8 cellular contexts compared by ENCODE assay signal in the genomic region with DNA sequence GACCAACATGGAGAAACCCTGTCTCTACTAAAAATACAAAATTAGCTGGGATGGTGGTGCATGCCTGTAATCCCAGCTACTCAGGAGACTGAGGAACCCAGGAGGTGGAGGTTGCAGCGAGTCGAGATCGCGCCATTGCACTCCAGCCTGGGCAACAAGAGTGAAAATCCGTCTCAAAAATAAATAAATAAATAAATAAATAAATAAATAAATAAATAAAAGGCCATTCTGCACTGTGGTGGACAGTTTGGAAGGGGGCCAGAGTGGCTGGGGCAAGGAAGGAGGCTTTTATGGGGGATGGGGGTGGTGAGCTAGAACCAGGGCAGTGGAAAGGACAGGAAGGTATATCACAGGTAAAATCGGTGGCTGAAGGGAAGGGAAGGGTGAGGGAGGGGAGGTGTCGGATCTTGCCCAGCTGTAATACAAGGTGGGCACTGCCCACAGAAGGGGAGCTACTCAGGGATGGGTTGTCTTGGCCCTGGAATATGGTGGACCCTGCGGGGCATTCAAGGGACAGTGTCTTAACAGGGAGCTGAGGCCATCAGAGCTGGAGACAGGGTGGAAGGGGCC. TPM values are rescaled to one million over a fixed set of nuclear protein-coding genes. Genes with fewer than 3 reads are reported as not detected.
DNase-seq lines count a peak whose midpoint lies in the region; ATAC-seq, FAIRE-seq and TF ChIP-seq lines count a peak whose summit lies in the region.
"Not testable (repeated sequence)": the region's sequence is repeated elsewhere in the genome, so short reads cannot be mapped to it uniquely, and the experiment has no call there.

No MANE protein-coding gene starts in this region.

- peaks cover 25% of the 10 kb centered on the region for H3K27me3 Mint-ChIP-seq in CD4-positive, CD25-positive, alpha-beta regulatory T cell
- H3K27me3 Mint-ChIP-seq in HFFc6 (ENCODE audit: insufficient read depth) (peaks cover 12% of the 10 kb centered on the region), astrocyte (ENCODE audit: low read depth, unreplicated experiment) (peaks cover 31% of the 10 kb centered on the region), glutamatergic neuron (ENCODE audit: unreplicated experiment) (peaks cover 22% of the 10 kb centered on the region), nephron (ENCODE audit: low read depth) (peaks cover 21% of the 10 kb centered on the region)
- peaks cover 11% of the 10 kb centered on the region for H3K27me3 Mint-ChIP-seq in activated CD4-positive, alpha-beta memory T cell treated with anti-CD3 and anti-CD28 coated beads for 36 hours
- not testable (repeated sequence) for H3K27me3 Mint-ChIP-seq in activated T-helper 17 cell treated with anti-CD3 and anti-CD28 coated beads, Interleukin-2, amount 50 U/mL, for 72 hours
- peaks cover 13 to 30% of the 10 kb centered on the region in 2 donors for H3K27me3 Mint-ChIP-seq in stimulated activated naive B cell treated with anti-CD40 and anti-IgM and Interleukin-4, amounts not matched to agents 10 μg/mL and 1 μg/mL and 100 μg/mL, for 72 hours

- not testable (repeated sequence) for H2AFZ ChIP-seq in astrocyte (ENCODE audit: low read depth, low read length)

- not testable (repeated sequence) for H3K4me2 ChIP-seq in astrocyte (ENCODE audit: low read length)

- H3K36me3 ChIP-seq in CD4-positive, CD25-positive, alpha-beta regulatory T cell (ENCODE audit: control insufficient read depth, insufficient read depth, low read length); astrocyte (ENCODE audit: insufficient read depth, low read length): not testable (repeated sequence)

- intact Hi-C loops in activated CD4-positive, alpha-beta memory T cell treated with anti-CD3 and anti-CD28 coated beads for 36 hours (cut with micrococcal nuclease): not testable (repeated sequence)

- H3K9me3 Mint-ChIP-seq in CD4-positive, CD25-positive, alpha-beta regulatory T cell; HFFc6; activated CD4-positive, alpha-beta memory T cell treated with anti-CD3 and anti-CD28 coated beads for 36 hours; activated T-helper 17 cell treated with anti-CD3 and anti-CD28 coated beads, Interleukin-2, amount 50 U/mL, for 72 hours; astrocyte (ENCODE audit: unreplicated experiment); nephron; stimulated activated naive B cell treated with anti-CD40 and anti-IgM and Interleukin-4, amounts not matched to agents 10 μg/mL and 1 μg/mL and 100 μg/mL, for 72 hours: not testable (repeated sequence)
- H3K9me3 Mint-ChIP-seq in glutamatergic neuron (ENCODE audit: unreplicated experiment): peaks cover 15% of the 10 kb centered on the region

- CTCF ChIA-PET in activated CD4-positive, alpha-beta memory T cell treated with anti-CD3 and anti-CD28 coated beads for 36 hours (lab: Charles Lee): interaction anchor here (1.2 kb wide), 1 partner anchor 9 kb away, joined by 5 read pairs; no protein-coding TSS in a partner anchor

- POLR2A ChIA-PET in activated CD4-positive, alpha-beta memory T cell treated with anti-CD3 and anti-CD28 coated beads for 36 hours (lab: Charles Lee): interaction anchor here (1.2 to 1.3 kb wide), 2 partner anchors 48 to 50 kb away, joined by 3 to 5 read pairs; a partner anchor contains a TSS

- H3K4me3 Mint-ChIP-seq in CD4-positive, CD25-positive, alpha-beta regulatory T cell: peak overlapping the region; percentile 74 to 89 (median 80)
- H3K4me3 Mint-ChIP-seq in HFFc6 (peak overlapping the region; percentile 30; the same call in 1 of the 2 replicates), glutamatergic neuron (ENCODE audit: unreplicated experiment) (peak overlapping the region; percentile 49), nephron (peak overlapping the region; percentile 76 to 84 (median 81))
- peak overlapping the region; percentile 13 for H3K4me3 Mint-ChIP-seq in activated CD4-positive, alpha-beta memory T cell treated with anti-CD3 and anti-CD28 coated beads for 36 hours
- peak overlapping the region; percentile 80 for H3K4me3 Mint-ChIP-seq in activated T-helper 17 cell treated with anti-CD3 and anti-CD28 coated beads, Interleukin-2, amount 50 U/mL, for 72 hours
- not testable (repeated sequence) for H3K4me3 Mint-ChIP-seq in astrocyte (ENCODE audit: unreplicated experiment)
- peak overlapping the region; percentile 51 to 53 for H3K4me3 Mint-ChIP-seq in stimulated activated naive B cell treated with anti-CD40 and anti-IgM and Interleukin-4, amounts not matched to agents 10 μg/mL and 1 μg/mL and 100 μg/mL, for 72 hours

- ATAC-seq in CD4-positive, CD25-positive, alpha-beta regulatory T cell (ENCODE audit: low read depth in 2 of 2); activated T-helper 17 cell treated with anti-CD3 and anti-CD28 coated beads, Interleukin-2, amount 50 U/mL, for 72 hours (replicated peaks); stimulated activated naive B cell treated with anti-CD40 and anti-IgM and Interleukin-4, amounts not matched to agents 10 μg/mL and 1 μg/mL and 100 μg/mL, for 72 hours (replicated peaks): not testable (repeated sequence)

- not testable (repeated sequence) for H3K27ac ChIP-seq in CD4-positive, CD25-positive, alpha-beta regulatory T cell (ENCODE audit: insufficient read depth, low read length, poor library complexity, severe bottlenecking); astrocyte (ENCODE audit: low read depth, low read length)

- not testable (repeated sequence) for H3K36me3 Mint-ChIP-seq in CD4-positive, CD25-positive, alpha-beta regulatory T cell; astrocyte (ENCODE audit: low read depth, unreplicated experiment); glutamatergic neuron (ENCODE audit: unreplicated experiment)
- H3K36me3 Mint-ChIP-seq in HFFc6 (ENCODE audit: low read depth): peaks cover 11% of the 10 kb centered on the region; the same call in 1 of the 2 replicates
- H3K36me3 Mint-ChIP-seq in activated CD4-positive, alpha-beta memory T cell treated with anti-CD3 and anti-CD28 coated beads for 36 hours: peaks cover 21% of the 10 kb centered on the region
- peaks cover 20% of the 10 kb centered on the region for H3K36me3 Mint-ChIP-seq in activated T-helper 17 cell treated with anti-CD3 and anti-CD28 coated beads, Interleukin-2, amount 50 U/mL, for 72 hours (ENCODE audit: low read depth)
- peaks cover 10% of the 10 kb centered on the region for H3K36me3 Mint-ChIP-seq in nephron (ENCODE audit: low read depth)
- peaks cover 14 to 19% of the 10 kb centered on the region in 2 donors for H3K36me3 Mint-ChIP-seq in stimulated activated naive B cell treated with anti-CD40 and anti-IgM and Interleukin-4, amounts not matched to agents 10 μg/mL and 1 μg/mL and 100 μg/mL, for 72 hours

- peaks cover 18% of the 10 kb centered on the region for H3K4me1 ChIP-seq in CD4-positive, CD25-positive, alpha-beta regulatory T cell (ENCODE audit: control insufficient read depth, insufficient read depth, low read length, poor library complexity, severe bottlenecking)
- peaks cover 11% of the 10 kb centered on the region for H3K4me1 ChIP-seq in astrocyte (ENCODE audit: insufficient read depth, low read length)

- peaks cover 0 to 20% (median 3%) of the 10 kb centered on the region in 4 donors for H3K4me1 Mint-ChIP-seq in CD4-positive, CD25-positive, alpha-beta regulatory T cell
- peaks cover 13% of the 10 kb centered on the region for H3K4me1 Mint-ChIP-seq in HFFc6 (ENCODE audit: low read depth)
- peaks cover 26% of the 10 kb centered on the region for H3K4me1 Mint-ChIP-seq in activated CD4-positive, alpha-beta memory T cell treated with anti-CD3 and anti-CD28 coated beads for 36 hours (ENCODE audit: low read depth)
- H3K4me1 Mint-ChIP-seq in activated T-helper 17 cell treated with anti-CD3 and anti-CD28 coated beads, Interleukin-2, amount 50 U/mL, for 72 hours: peaks cover 11% of the 10 kb centered on the region
- not testable (repeated sequence) for H3K4me1 Mint-ChIP-seq in astrocyte (ENCODE audit: low read depth, unreplicated experiment); glutamatergic neuron (ENCODE audit: low read depth, unreplicated experiment)
- peaks cover 18% of the 10 kb centered on the region for H3K4me1 Mint-ChIP-seq in nephron
- peaks cover 21 to 31% of the 10 kb centered on the region in 2 donors for H3K4me1 Mint-ChIP-seq in stimulated activated naive B cell treated with anti-CD40 and anti-IgM and Interleukin-4, amounts not matched to agents 10 μg/mL and 1 μg/mL and 100 μg/mL, for 72 hours

- FAIRE-seq in astrocyte (lab: Jason Lieb, UNC): not testable (repeated sequence)

- DNase-seq in CD4-positive, CD25-positive, alpha-beta regulatory T cell; HFFc6; activated CD4-positive, alpha-beta memory T cell treated with anti-CD3 and anti-CD28 coated beads for 36 hours; astrocyte (ENCODE audit: low read depth); glutamatergic neuron; stimulated activated naive B cell treated with anti-CD40 and anti-IgM and Interleukin-4, amounts not matched to agents 10 μg/mL and 1 μg/mL and 100 μg/mL, for 72 hours: not testable (repeated sequence)

- peaks cover 18% of the 10 kb centered on the region for H3K79me2 ChIP-seq in astrocyte (ENCODE audit: insufficient read depth, low read length)

- H3K9me3 ChIP-seq in CD4-positive, CD25-positive, alpha-beta regulatory T cell (ENCODE audit: control insufficient read depth in 2 of 2, low read length in 2 of 2); astrocyte (ENCODE audit: insufficient read depth, low read depth, low read length): not testable (repeated sequence)

- H3K9ac ChIP-seq in astrocyte (ENCODE audit: low read length): not testable (repeated sequence)

- TF ChIP-seq CTCF in HFFc6 (IDR thresholded peaks at IDR 0.05); astrocyte (IDR thresholded peaks at IDR 0.05; ENCODE audit: insufficient read depth, low read depth, low read length); glutamatergic neuron (IDR thresholded peaks at IDR 0.05; ENCODE audit: partially characterized antibody, unreplicated experiment); nephron (IDR thresholded peaks at IDR 0.05; ENCODE audit: unreplicated experiment in 3 of 3): not testable (repeated sequence)

- not testable (repeated sequence) for H4K20me1 ChIP-seq in astrocyte (ENCODE audit: insufficient read depth, low read length)

- not testable (repeated sequence) for H3K27me3 ChIP-seq in CD4-positive, CD25-positive, alpha-beta regulatory T cell (ENCODE audit: control insufficient read depth, insufficient read depth, low read length); astrocyte (ENCODE audit: insufficient read depth, low read length)

- not testable (repeated sequence) for H3K27ac Mint-ChIP-seq in CD4-positive, CD25-positive, alpha-beta regulatory T cell; HFFc6; activated CD4-positive, alpha-beta memory T cell treated with anti-CD3 and anti-CD28 coated beads for 36 hours; activated T-helper 17 cell treated with anti-CD3 and anti-CD28 coated beads, Interleukin-2, amount 50 U/mL, for 72 hours; glutamatergic neuron (ENCODE audit: unreplicated experiment); stimulated activated naive B cell treated with anti-CD40 and anti-IgM and Interleukin-4, amounts not matched to agents 10 μg/mL and 1 μg/mL and 100 μg/mL, for 72 hours
- peak overlapping the region; percentile 34 for H3K27ac Mint-ChIP-seq in astrocyte (ENCODE audit: unreplicated experiment)
- H3K27ac Mint-ChIP-seq in nephron: peak overlapping the region in 2 of 3 experiments; percentile 29 to 48

- H3K4me3 ChIP-seq in CD4-positive, CD25-positive, alpha-beta regulatory T cell (ENCODE audit: low read depth, low read length); astrocyte (ENCODE audit: insufficient read depth, low read depth, low read length): not testable (repeated sequence)

RNA-seq across cellular contexts. Expression of a gene that starts 2.0 kb away (rescaled TPM):
- total RNA-seq in CD4-positive, CD25-positive, alpha-beta regulatory T cell: 23.5 TPM
- polyA plus RNA-seq in CD4-positive, CD25-positive, alpha-beta regulatory T cell: 10 to 100 TPM; 20.9 to 31.1 (median 24.3) TPM
- 10 to 100 TPM; 32.7 to 39.4 (median 37.5) TPM for total RNA-seq in HFFc6 (2021; fragmentation: NEBNext Ultra II Directional; extraction: Animal tissue kit (Norgen Biotek cat#: 25700))
- total RNA-seq in activated CD4-positive, alpha-beta memory T cell treated with anti-CD3 and anti-CD28 coated beads for 36 hours: 10 to 100 TPM; 49.7 to 50.4 TPM
- total RNA-seq in activated T-helper 17 cell treated with anti-CD3 and anti-CD28 coated beads, Interleukin-2, amount 50 U/mL, for 72 hours: 10 to 100 TPM; 33.4 to 48.8 TPM
- 32.6 and 34.7 TPM in 2 replicates for total RNA-seq in astrocyte
- total RNA-seq in glutamatergic neuron (ENCODE audit: unreplicated experiment): 57.9 TPM

RNA-seq across cellular contexts. Expression of a gene that starts 6.8 kb away (rescaled TPM):
- total RNA-seq in CD4-positive, CD25-positive, alpha-beta regulatory T cell: not detected
- not detected for polyA plus RNA-seq in CD4-positive, CD25-positive, alpha-beta regulatory T cell
- under 1 TPM; 0.06 to 0.56 (median 0.11) TPM for total RNA-seq in HFFc6 (2021; fragmentation: NEBNext Ultra II Directional; extraction: Animal tissue kit (Norgen Biotek cat#: 25700))
- total RNA-seq in activated CD4-positive, alpha-beta memory T cell treated with anti-CD3 and anti-CD28 coated beads for 36 hours: under 1 TPM; 0.36 to 0.83 TPM
- total RNA-seq in activated T-helper 17 cell treated with anti-CD3 and anti-CD28 coated beads, Interleukin-2, amount 50 U/mL, for 72 hours: 1 to 10 TPM in 1 of 2 donors, under 1 TPM in 1; 0.78 to 6.6 TPM
- 0.66 and 1.3 TPM in 2 replicates for total RNA-seq in astrocyte
- total RNA-seq in glutamatergic neuron (ENCODE audit: unreplicated experiment): 31.6 TPM

RNA-seq across cellular contexts. Expression of a gene that starts 7.5 kb away (rescaled TPM):
- 10.9 TPM for total RNA-seq in CD4-positive, CD25-positive, alpha-beta regulatory T cell
- under 1 TPM in 2 of 4 donors, not detected in 2; 0.08 to 0.33 TPM for polyA plus RNA-seq in CD4-positive, CD25-positive, alpha-beta regulatory T cell
- 1 to 10 TPM; 1.1 to 2.6 (median 1.8) TPM for total RNA-seq in HFFc6 (2021; fragmentation: NEBNext Ultra II Directional; extraction: Animal tissue kit (Norgen Biotek cat#: 25700))
- total RNA-seq in activated CD4-positive, alpha-beta memory T cell treated with anti-CD3 and anti-CD28 coated beads for 36 hours: 1 to 10 TPM; 5.7 to 8.5 TPM
- total RNA-seq in activated T-helper 17 cell treated with anti-CD3 and anti-CD28 coated beads, Interleukin-2, amount 50 U/mL, for 72 hours: 1 to 10 TPM; 6.9 to 8.9 TPM
- total RNA-seq in astrocyte (6.4 and 7.0 TPM in 2 replicates), glutamatergic neuron (ENCODE audit: unreplicated experiment) (30.2 TPM)

RNA-seq across cellular contexts. Expression of a gene that starts 11.4 kb away (rescaled TPM):
- total RNA-seq in CD4-positive, CD25-positive, alpha-beta regulatory T cell: 14.2 TPM
- polyA plus RNA-seq in CD4-positive, CD25-positive, alpha-beta regulatory T cell: 10 to 100 TPM in 2 of 4 donors, 1 to 10 TPM in 2; 6.1 to 13.4 (median 8.8) TPM
- 10 to 100 TPM; 12.8 to 17.8 (median 15.1) TPM for total RNA-seq in HFFc6 (2021; fragmentation: NEBNext Ultra II Directional; extraction: Animal tissue kit (Norgen Biotek cat#: 25700))
- 10 to 100 TPM; 19.3 to 19.5 TPM for total RNA-seq in activated CD4-positive, alpha-beta memory T cell treated with anti-CD3 and anti-CD28 coated beads for 36 hours
- 10 to 100 TPM; 11.6 to 21.6 TPM for total RNA-seq in activated T-helper 17 cell treated with anti-CD3 and anti-CD28 coated beads, Interleukin-2, amount 50 U/mL, for 72 hours
- 19.4 and 21.1 TPM in 2 replicates for total RNA-seq in astrocyte
- total RNA-seq in glutamatergic neuron (ENCODE audit: unreplicated experiment): 33.9 TPM

RNA-seq across cellular contexts. Expression of a gene that starts 20.2 kb away (rescaled TPM):
- 38.7 TPM for total RNA-seq in CD4-positive, CD25-positive, alpha-beta regulatory T cell
- 10 to 100 TPM; 11.6 to 15.7 (median 14.4) TPM for polyA plus RNA-seq in CD4-positive, CD25-positive, alpha-beta regulatory T cell
- total RNA-seq in HFFc6 (2021; fragmentation: NEBNext Ultra II Directional; extraction: Animal tissue kit (Norgen Biotek cat#: 25700)): 10 to 100 TPM; 15.8 to 19.8 (median 16.7) TPM
- 10 to 100 TPM; 19.3 to 19.6 TPM for total RNA-seq in activated CD4-positive, alpha-beta memory T cell treated with anti-CD3 and anti-CD28 coated beads for 36 hours
- 10 to 100 TPM; 20.1 to 22.8 TPM for total RNA-seq in activated T-helper 17 cell treated with anti-CD3 and anti-CD28 coated beads, Interleukin-2, amount 50 U/mL, for 72 hours
- total RNA-seq in astrocyte (22.5 and 22.8 TPM in 2 replicates), glutamatergic neuron (ENCODE audit: unreplicated experiment) (53.4 TPM)
